13 cellular contexts compared by ENCODE assay signal in the genomic region with DNA sequence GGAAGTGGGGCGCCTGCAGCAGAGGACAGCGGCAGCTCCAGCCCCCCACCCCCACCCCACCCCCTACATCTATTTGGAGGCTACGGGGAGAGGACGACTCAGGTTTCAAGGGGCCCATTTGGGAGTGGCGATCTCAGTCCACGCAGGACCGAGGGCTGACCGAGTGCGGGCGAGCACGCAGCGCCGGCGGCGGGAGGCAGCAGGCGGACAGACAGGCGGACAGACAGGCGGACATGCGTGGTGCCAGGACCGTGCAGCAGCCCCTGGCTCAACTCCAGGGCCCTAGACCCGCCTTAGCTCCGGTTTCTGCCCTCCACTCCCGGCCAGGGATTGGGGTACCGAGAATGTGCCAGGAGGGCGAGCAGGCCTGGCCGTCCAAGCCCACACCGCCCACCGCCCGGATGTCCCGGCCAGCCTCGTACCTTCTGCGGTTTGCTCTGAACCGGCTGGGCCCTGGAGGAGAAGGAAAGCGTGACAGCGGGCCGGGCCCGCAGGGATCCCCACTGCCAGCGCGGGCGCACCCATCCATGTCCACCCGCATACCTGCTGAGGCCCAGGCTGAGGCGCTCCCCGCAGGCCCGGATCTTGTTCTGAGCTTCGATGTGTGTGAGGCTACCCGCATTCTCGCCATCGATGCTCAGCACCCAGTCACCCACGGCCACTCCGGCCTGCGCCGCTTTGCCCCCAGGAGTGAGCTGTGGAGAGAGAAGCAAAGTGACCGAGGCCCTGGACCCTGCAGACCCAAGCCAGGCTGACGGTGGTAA. TPM values are rescaled to one million over a fixed set of nuclear protein-coding genes. Genes with fewer than 3 reads are reported as not detected.
A peak's percentile ranks its signal among the peaks of the same experiment; 100 is the strongest.
DNase-seq lines count a peak whose midpoint lies in the region; ATAC-seq, FAIRE-seq and TF ChIP-seq lines count a peak whose summit lies in the region.
"Had no signal": no experiment of that assay in that cellular context is flagged by ENCODE, and none has a peak within 500 bp of the region (broad histone marks: within the 10 kb centered on the region; RNA-seq: fewer than 3 reads in every experiment).

No MANE protein-coding gene starts in this region.

- in situ Hi-C loops in IMR-90 (cut with MboI; ENCODE audit: low sequenced_read_pairs), result no loop called here

- H3K36me3 ChIP-seq in BLaER1 treated with 17β-estradiol and CSF1 and Interleukin-3, amounts not matched to agents 10 nM and 100 nM, result peaks cover 40 to 71% (median 57%) of the 10 kb centered on the region in 11 experiments
- H3K36me3 ChIP-seq in IMR-90 (ENCODE audit: control insufficient read depth, insufficient read depth, low read length) (peaks cover 79% of the 10 kb centered on the region), endothelial cell of umbilical vein (ENCODE audit: control insufficient read depth in 2 of 2, extremely low read depth in 1 of 2, insufficient read depth in 2 of 2, low read length in 2 of 2) (peaks cover 22 to 37% of the 10 kb centered on the region in 2 experiments), sigmoid colon (peaks cover 43 to 67% (median 56%) of the 10 kb centered on the region in 4 donors)

- H3K56ac ChIP-seq in IMR-90 (ENCODE audit: extremely low read depth, insufficient read depth, low read length), result no peak overlapping the region

- H4K91ac ChIP-seq in IMR-90 (ENCODE audit: insufficient read depth, low read depth, low read length), result no peak overlapping the region

- CTCF ChIA-PET in IMR-90 (lab: Yijun Ruan, JAX), result no interaction called here
- CTCF ChIA-PET in endothelial cell of umbilical vein (lab: Charles Lee), result interaction anchor here (0.7 to 5.3 kb wide), 7 partner anchors 10 to 87 kb away, joined by 3 to 58 read pairs (median 4); partner anchors contain the start of gene DDX41

- peak overlapping the region in 8 of 11 experiments; percentile 86 to 91 (median 90); a peak in 10 of 22 replicates for H3K9ac ChIP-seq in BLaER1 treated with 17β-estradiol and CSF1 and Interleukin-3, amounts not matched to agents 10 nM and 100 nM
- H3K9ac ChIP-seq in IMR-90 (ENCODE audit: low read depth, low read length), result no peak overlapping the region
- H3K9ac ChIP-seq in endothelial cell of umbilical vein (replicated peaks; ENCODE audit: extremely low read depth, insufficient read depth, low read length), result no peak overlapping the region

- H2BK20ac ChIP-seq in IMR-90 (ENCODE audit: low read depth, low read length), result no peak overlapping the region

- no peak for TF ChIP-seq EP300 in sigmoid colon (IDR thresholded peaks at IDR 0.05)

- peak overlapping the region in 10 of 11 experiments; percentile 35 to 100 (median 100); a peak in 15 of 22 replicates for H3K4me2 ChIP-seq in BLaER1 treated with 17β-estradiol and CSF1 and Interleukin-3, amounts not matched to agents 10 nM and 100 nM
- H3K4me2 ChIP-seq in IMR-90 (ENCODE audit: low read depth, low read length) (no peak overlapping the region), endothelial cell of umbilical vein (ENCODE audit: insufficient read depth, low read length) (no peak overlapping the region)

- H2AFZ ChIP-seq in IMR-90 (replicated peaks; ENCODE audit: low read length, poor library complexity), result no peak overlapping the region
- no peak overlapping the region for H2AFZ ChIP-seq in endothelial cell of umbilical vein (ENCODE audit: low read depth, low read length)

- H2BK15ac ChIP-seq in IMR-90 (ENCODE audit: low read depth, low read length), result no peak overlapping the region

- peaks cover 31 to 86% (median 60%) of the 10 kb centered on the region in 11 experiments for H4K20me1 ChIP-seq in BLaER1 treated with 17β-estradiol and CSF1 and Interleukin-3, amounts not matched to agents 10 nM and 100 nM
- H4K20me1 ChIP-seq in IMR-90 (ENCODE audit: insufficient read depth, low read length) (peaks cover 96% of the 10 kb centered on the region), endothelial cell of umbilical vein (replicated peaks; ENCODE audit: control insufficient read depth, extremely low read depth, insufficient read depth, low read length) (no peaks in the 10 kb centered on the region)

- no peak for TF ChIP-seq RAD21 in IMR-90 (IDR thresholded peaks at IDR 0.05; ENCODE audit: low read length)

- H3K4ac ChIP-seq in IMR-90 (ENCODE audit: low read depth, low read length), result no peak overlapping the region

- peaks cover 71 to 90% (median 84%) of the 10 kb centered on the region in 10 experiments for H3K4me1 ChIP-seq in BLaER1 treated with 17β-estradiol and CSF1 and Interleukin-3, amounts not matched to agents 10 nM and 100 nM
- H3K4me1 ChIP-seq in IMR-90 (ENCODE audit: control insufficient read depth, insufficient read depth, low read length) (peaks cover 25% of the 10 kb centered on the region), endothelial cell of umbilical vein (ENCODE audit: control insufficient read depth, extremely low read depth, insufficient read depth, low read length) (peaks cover 50% of the 10 kb centered on the region), sigmoid colon (peaks cover 0 to 95% (median 85%) of the 10 kb centered on the region in 4 donors)

- H3K27me3 ChIP-seq in BLaER1 treated with 17β-estradiol and CSF1 and Interleukin-3, amounts not matched to agents 10 nM and 100 nM, result no peaks in the 10 kb centered on the region
- H3K27me3 ChIP-seq in IMR-90 (ENCODE audit: control insufficient read depth, insufficient read depth, low read length) (no peaks in the 10 kb centered on the region), endothelial cell of umbilical vein (ENCODE audit: control insufficient read depth in 2 of 2, insufficient read depth in 2 of 2, low read length in 2 of 2) (no peaks in the 10 kb centered on the region), sigmoid colon (no peaks in the 10 kb centered on the region)

- H2AK9ac ChIP-seq in IMR-90 (replicated peaks; ENCODE audit: low read depth, low read length, poor library complexity), result peak overlapping the region; percentile 24

- H4K5ac ChIP-seq in IMR-90 (ENCODE audit: low read depth, low read length), result no peak overlapping the region

- H3K79me1 ChIP-seq in IMR-90 (ENCODE audit: low read depth in 1 of 2, low read length in 2 of 2), result peaks cover 34 to 80% of the 10 kb centered on the region in 2 experiments

- H3K14ac ChIP-seq in IMR-90 (replicated peaks; ENCODE audit: low read depth, low read length), result no peak overlapping the region

- no peak for FAIRE-seq in endothelial cell of umbilical vein (lab: Jason Lieb, UNC)

- H3K9me1 ChIP-seq in IMR-90 (ENCODE audit: insufficient read depth, low read length), result peaks cover 8% of the 10 kb centered on the region
- H3K9me1 ChIP-seq in endothelial cell of umbilical vein (replicated peaks; ENCODE audit: control insufficient read depth, extremely low read depth, insufficient read depth, low read length), result no peaks in the 10 kb centered on the region

- intact Hi-C loops in IMR-90 (cut with micrococcal nuclease), result no loop called here
- intact Hi-C loops in endothelial cell of umbilical vein (cut with micrococcal nuclease), result loop anchor here (1.0 to 10.0 kb wide), 3 partner anchors 9 to 957 kb away; partner anchors contain the start of genes N4BP3 and RNF44
- intact Hi-C loops in sigmoid colon (cut with DNase I), result no loop called here

- H2BK120ac ChIP-seq in IMR-90 (ENCODE audit: low read depth, low read length), result no peak overlapping the region

- no peak overlapping the region for H3K23ac ChIP-seq in IMR-90 (ENCODE audit: low read depth, low read length)

- dilution Hi-C loops in IMR-90 (cut with HindIII; ENCODE audit: low sequenced_read_pairs, unreplicated experiment) (no loop called here), endothelial cell of umbilical vein (cut with MboI; ENCODE audit: extremely low pct_ligation_motif_present, low sequenced_read_pairs) (no loop called here)

- WGBS in IMR-90 (ENCODE audit: extremely low coverage in 2 of 2, insufficient read length in 1 of 2), 2 experiments, result 92% methylated on average over 44 of the region's 54 CpGs; no CpG with 5 or more reads in 1 of the 2 experiments
- 92 to 94% methylated on average over 54 of the region's 54 CpGs for WGBS in sigmoid colon, 2 donors

- no peak for ATAC-seq in IMR-90 (ENCODE audit: low read depth)
- no peak for ATAC-seq in GM21529 (IDR thresholded peaks at IDR 0.05; ENCODE audit: unreplicated experiment)
- ATAC-seq in GM21515 (IDR thresholded peaks at IDR 0.05; ENCODE audit: unreplicated experiment), result no peak

- H2AK5ac ChIP-seq in IMR-90 (ENCODE audit: low read depth, low read length), result no peak overlapping the region

- peak overlapping the region in 9 of 11 experiments; percentile 84 to 93 (median 90); a peak in 17 of 22 replicates for H3K27ac ChIP-seq in BLaER1 treated with 17β-estradiol and CSF1 and Interleukin-3, amounts not matched to agents 10 nM and 100 nM
- no peak overlapping the region for H3K27ac ChIP-seq in IMR-90 (ENCODE audit: insufficient read depth, low read length)
- H3K27ac ChIP-seq in endothelial cell of umbilical vein (ENCODE audit: insufficient read depth, low read depth, low read length), result peak overlapping the region; percentile 93
- H3K27ac ChIP-seq in sigmoid colon, result peak overlapping the region; percentile 95 to 99 (median 97)
- H3K27ac ChIP-seq: lower lobe of right lung had no signal

- no peak overlapping the region for H2BK5ac ChIP-seq in IMR-90 (ENCODE audit: low read depth, low read length, poor library complexity, severe bottlenecking)

- H3K9me3 ChIP-seq in BLaER1 treated with 17β-estradiol and CSF1 and Interleukin-3, amounts not matched to agents 10 nM and 100 nM (replicated peaks in 1 of 11), result no peaks in the 10 kb centered on the region
- H3K9me3 ChIP-seq in IMR-90 (ENCODE audit: control insufficient read depth, insufficient read depth, low read length) (no peaks in the 10 kb centered on the region), endothelial cell of umbilical vein (replicated peaks; ENCODE audit: control insufficient read depth, insufficient read depth, low read length) (no peaks in the 10 kb centered on the region), sigmoid colon (no peaks in the 10 kb centered on the region)
- H3K9me3 ChIP-seq: lower lobe of right lung had no signal

- DNase-seq in IMR-90 (no peak), endothelial cell of umbilical vein (ENCODE audit: low read depth, low spot score) (no peak), sigmoid colon (no peak), activated gamma-delta T cell (lab: John Stamatoyannopoulos, UW) (no peak), NCI-H2196 (lab: John Stamatoyannopoulos, UW; ENCODE audit: unreplicated experiment) (no peak)
- DNase-seq: DMS79, dorsolateral prefrontal cortex, lower lobe of right lung, NCI-H187 treated with DMSO at 0.1 percent for 48 hours, T-helper 1 cell had no signal

- POLR2A ChIA-PET in IMR-90 (lab: Charles Lee; ENCODE audit: unreplicated experiment), result interaction anchor here (0.6 to 0.8 kb wide), 2 partner anchors 15 to 38 kb away, joined by 3 read pairs; no protein-coding TSS in a partner anchor
- POLR2A ChIA-PET in endothelial cell of umbilical vein (lab: Charles Lee), result interaction anchor here (1.4 kb wide), 1 partner anchor 14 kb away, joined by 3 read pairs; no protein-coding TSS in a partner anchor

- H3K18ac ChIP-seq in IMR-90 (ENCODE audit: low read depth, low read length), result no peak overlapping the region

- no peak overlapping the region for H4K8ac ChIP-seq in IMR-90 (ENCODE audit: low read depth in 2 of 2, low read length in 2 of 2)

- H3K79me2 ChIP-seq in endothelial cell of umbilical vein (ENCODE audit: control insufficient read depth, insufficient read depth, low read length), result peaks cover 48% of the 10 kb centered on the region

- TF ChIP-seq POLR2A in IMR-90 (IDR thresholded peaks at IDR 0.05; ENCODE audit: low read depth, low read length), result no peak
- TF ChIP-seq POLR2A in endothelial cell of umbilical vein (IDR thresholded peaks at IDR 0.05; ENCODE audit: low read depth, low read length), result no peak
- TF ChIP-seq POLR2A in sigmoid colon (IDR thresholded peaks at IDR 0.05), result no peak

- TF ChIP-seq CTCF in IMR-90 (conservative IDR thresholded peaks at IDR 0.05; ENCODE audit: low read depth, low read length) (no peak), endothelial cell of umbilical vein (IDR thresholded peaks at IDR 0.05; ENCODE audit: extremely low read depth in 1 of 2, insufficient read depth in 1 of 2, low read depth in 1 of 2, low read length in 2 of 2) (no peak), sigmoid colon (IDR thresholded peaks at IDR 0.05) (no peak)

- H3K4me3 ChIP-seq in BLaER1 treated with 17β-estradiol and CSF1 and Interleukin-3, amounts not matched to agents 10 nM and 100 nM, result no peak overlapping the region
- H3K4me3 ChIP-seq in IMR-90 (ENCODE audit: insufficient read depth, low read depth, low read length) (no peak overlapping the region), endothelial cell of umbilical vein (replicated peaks in 1 of 3; ENCODE audit: insufficient read depth in 1 of 3, low read depth in 1 of 3, low read length in 3 of 3) (no peak overlapping the region), sigmoid colon (peak overlapping the region in 3 of 4 donors; percentile 66 to 92 (median 81))
- H3K4me3 ChIP-seq: dorsolateral prefrontal cortex, lower lobe of right lung had no signal

- BruUV-seq in IMR-90 (replicated peaks; lab: Mats Ljungman, UMichigan), result no TSS peak
- BruUV-seq in endothelial cell of umbilical vein (replicated peaks; lab: Mats Ljungman, UMichigan), result no TSS peak

RNA-seq across cellular contexts. Expression of gene PDLIM7, which starts 5.2 kb away (rescaled TPM):
- total RNA-seq in IMR-90 (2012; rRNA removed), result 70.4 and 72.5 TPM in 2 replicates
- polyA plus RNA-seq in IMR-90 (2012; rRNA removed), result 534 and 574 TPM in 2 replicates
- 252 and 588 TPM in 2 replicates for polyA plus RNA-seq in IMR-90 (2012; cell fraction: cytosol; rRNA removed)
- 1,535 and 3,107 TPM in 2 replicates for polyA plus RNA-seq in IMR-90 (2012; cell fraction: nucleus; rRNA removed; ENCODE audit: low replicate concordance)
- total RNA-seq in endothelial cell of umbilical vein, result 318 and 371 TPM in 2 replicates
- 314 and 418 TPM in 2 replicates for polyA plus RNA-seq in endothelial cell of umbilical vein
- 181 and 257 TPM in 2 replicates for polyA plus RNA-seq in endothelial cell of umbilical vein (2011; cell fraction: cytosol; rRNA removed)
- polyA plus RNA-seq in endothelial cell of umbilical vein (2011; cell fraction: nucleus; rRNA removed), result 815 and 843 TPM in 2 replicates
- polyA plus RNA-seq in endothelial cell of umbilical vein (2012), result 179 and 248 TPM in 2 replicates
- polyA minus RNA-seq in endothelial cell of umbilical vein, result 120 and 143 TPM in 2 replicates
- 25.4 TPM for polyA minus RNA-seq in endothelial cell of umbilical vein (2011; cell fraction: cytosol; rRNA and poly(A)+ RNA removed)
- 136 and 281 TPM in 2 replicates for polyA minus RNA-seq in endothelial cell of umbilical vein (2011; cell fraction: nucleus; rRNA and poly(A)+ RNA removed)
- 100 to 1,000 TPM; 274 to 923 (median 482) TPM for total RNA-seq in sigmoid colon
- 10 to 100 TPM in 2 of 3 donors, 1 to 10 TPM in 1; 7.2 to 58.5 (median 14.4) TPM for polyA plus RNA-seq in sigmoid colon

RNA-seq across cellular contexts. Expression of gene DOK3, which starts 17.5 kb away (rescaled TPM):
- 0.54 and 0.56 TPM in 2 replicates for total RNA-seq in IMR-90 (2012; rRNA removed)
- 3.6 and 3.9 TPM in 2 replicates for polyA plus RNA-seq in IMR-90 (2012; rRNA removed)
- 0.49 and 1.3 TPM in 2 replicates for polyA plus RNA-seq in IMR-90 (2012; cell fraction: cytosol; rRNA removed)
- 20.3 and 32.4 TPM in 2 replicates for polyA plus RNA-seq in IMR-90 (2012; cell fraction: nucleus; rRNA removed; ENCODE audit: low replicate concordance)
- total RNA-seq in endothelial cell of umbilical vein, result 5.3 and 8.1 TPM in 2 replicates
- polyA plus RNA-seq in endothelial cell of umbilical vein, result 4.8 and 5.1 TPM in 2 replicates
- polyA plus RNA-seq in endothelial cell of umbilical vein (2011; cell fraction: cytosol; rRNA removed), result 1.5 and 2.4 TPM in 2 replicates
- polyA plus RNA-seq in endothelial cell of umbilical vein (2011; cell fraction: nucleus; rRNA removed), result 14.5 and 14.8 TPM in 2 replicates
- 1.1 and 1.5 TPM in 2 replicates for polyA plus RNA-seq in endothelial cell of umbilical vein (2012)
- 3.6 and 5.2 TPM in 2 replicates for polyA minus RNA-seq in endothelial cell of umbilical vein
- not detected for polyA minus RNA-seq in endothelial cell of umbilical vein (2011; cell fraction: cytosol; rRNA and poly(A)+ RNA removed)
- polyA minus RNA-seq in endothelial cell of umbilical vein (2011; cell fraction: nucleus; rRNA and poly(A)+ RNA removed), result 6.3 TPM in 2 replicates
- total RNA-seq in sigmoid colon, result 1 to 10 TPM; 4.6 to 8.0 (median 6.5) TPM
- polyA plus RNA-seq in sigmoid colon, result 10 to 100 TPM in 1 of 3 donors, 1 to 10 TPM in 2; 3.0 to 20.2 (median 7.2) TPM

RNA-seq across cellular contexts. Expression of gene DBN1, which starts 18.7 kb away (rescaled TPM):
- total RNA-seq in IMR-90 (2012; rRNA removed) (122 and 212 TPM in 2 replicates), endothelial cell of umbilical vein (310 and 336 TPM in 2 replicates), sigmoid colon (10 to 100 TPM; 54.8 to 100.0 (median 82.3) TPM)
- polyA plus RNA-seq in IMR-90 (2012; rRNA removed) (187 and 235 TPM in 2 replicates), endothelial cell of umbilical vein (198 and 267 TPM in 2 replicates), sigmoid colon (10 to 100 TPM in 2 of 3 donors, 1 to 10 TPM in 1; 6.0 to 22.2 (median 16.9) TPM)
- 150 and 193 TPM in 2 replicates for polyA plus RNA-seq in IMR-90 (2012; cell fraction: cytosol; rRNA removed)
- polyA plus RNA-seq in IMR-90 (2012; cell fraction: nucleus; rRNA removed; ENCODE audit: low replicate concordance), result 786 and 1,481 TPM in 2 replicates
- 95.2 and 108 TPM in 2 replicates for polyA plus RNA-seq in endothelial cell of umbilical vein (2011; cell fraction: cytosol; rRNA removed)
- polyA plus RNA-seq in endothelial cell of umbilical vein (2011; cell fraction: nucleus; rRNA removed), result 848 and 1,132 TPM in 2 replicates
- polyA plus RNA-seq in endothelial cell of umbilical vein (2012), result 185 and 211 TPM in 2 replicates
- 158 and 165 TPM in 2 replicates for polyA minus RNA-seq in endothelial cell of umbilical vein
- polyA minus RNA-seq in endothelial cell of umbilical vein (2011; cell fraction: cytosol; rRNA and poly(A)+ RNA removed), result 9.4 TPM
- 135 and 363 TPM in 2 replicates for polyA minus RNA-seq in endothelial cell of umbilical vein (2011; cell fraction: nucleus; rRNA and poly(A)+ RNA removed)

RNA-seq across cellular contexts. Expression of gene DDX41, which starts 24.6 kb away (rescaled TPM):
- total RNA-seq in IMR-90 (2012; rRNA removed) (130 and 141 TPM in 2 replicates), endothelial cell of umbilical vein (86.4 and 103 TPM in 2 replicates), sigmoid colon (10 to 100 TPM; 47.8 to 55.1 (median 51.6) TPM)
- polyA plus RNA-seq in IMR-90 (2012; rRNA removed) (160 and 170 TPM in 2 replicates), endothelial cell of umbilical vein (118 and 127 TPM in 2 replicates), sigmoid colon (10 to 100 TPM; 69.7 to 78.4 (median 72.6) TPM)
- polyA plus RNA-seq in IMR-90 (2012; cell fraction: cytosol; rRNA removed), result 124 and 130 TPM in 2 replicates
- 358 and 582 TPM in 2 replicates for polyA plus RNA-seq in IMR-90 (2012; cell fraction: nucleus; rRNA removed; ENCODE audit: low replicate concordance)
- 130 and 134 TPM in 2 replicates for polyA plus RNA-seq in endothelial cell of umbilical vein (2011; cell fraction: cytosol; rRNA removed)
- polyA plus RNA-seq in endothelial cell of umbilical vein (2011; cell fraction: nucleus; rRNA removed), result 298 and 329 TPM in 2 replicates
- polyA plus RNA-seq in endothelial cell of umbilical vein (2012), result 68.8 and 73.0 TPM in 2 replicates
- 89.2 and 94.8 TPM in 2 replicates for polyA minus RNA-seq in endothelial cell of umbilical vein
- polyA minus RNA-seq in endothelial cell of umbilical vein (2011; cell fraction: cytosol; rRNA and poly(A)+ RNA removed), result 94.3 TPM
- 57.6 and 60.5 TPM in 2 replicates for polyA minus RNA-seq in endothelial cell of umbilical vein (2011; cell fraction: nucleus; rRNA and poly(A)+ RNA removed)

RNA-seq across cellular contexts. Expression of gene PRR7, which starts 45.6 kb away (rescaled TPM):
- total RNA-seq in IMR-90 (2012; rRNA removed) (1.1 TPM in 2 replicates), endothelial cell of umbilical vein (5.7 and 6.5 TPM in 2 replicates), sigmoid colon (1 to 10 TPM in 3 of 4 donors, under 1 TPM in 1; 0.82 to 2.5 (median 1.7) TPM)
- polyA plus RNA-seq in IMR-90 (2012; rRNA removed) (10.1 and 13.6 TPM in 2 replicates), endothelial cell of umbilical vein (6.6 and 10.5 TPM in 2 replicates), sigmoid colon (1 to 10 TPM in 1 of 3 donors, not detected in 2; 3.7 TPM)
- polyA plus RNA-seq in IMR-90 (2012; cell fraction: cytosol; rRNA removed), result 11.9 and 36.3 TPM in 2 replicates
- polyA plus RNA-seq in IMR-90 (2012; cell fraction: nucleus; rRNA removed; ENCODE audit: low replicate concordance), result 12.9 and 42.6 TPM in 2 replicates
- 1.9 and 4.7 TPM in 2 replicates for polyA plus RNA-seq in endothelial cell of umbilical vein (2011; cell fraction: cytosol; rRNA removed)
- polyA plus RNA-seq in endothelial cell of umbilical vein (2011; cell fraction: nucleus; rRNA removed), result 1.9 and 2.6 TPM in 2 replicates
- polyA plus RNA-seq in endothelial cell of umbilical vein (2012), result 2.6 and 4.7 TPM in 2 replicates
- 0.38 and 0.63 TPM in 2 replicates for polyA minus RNA-seq in endothelial cell of umbilical vein
- polyA minus RNA-seq in endothelial cell of umbilical vein (2011; cell fraction: cytosol; rRNA and poly(A)+ RNA removed), result 6.8 TPM
- polyA minus RNA-seq in endothelial cell of umbilical vein (2011; cell fraction: nucleus; rRNA and poly(A)+ RNA removed), result 0.53 and 1.8 TPM in 2 replicates

Comparison
In these comparisons a context has a peak if more than half of its experiments do, and no peak if none do; other contexts are left out.
1. H3K4me2 ChIP-seq: peak in BLaER1 treated with 17β-estradiol and CSF1 and Interleukin-3, amounts not matched to agents 10 nM and 100 nM (10 of 11); none in IMR-90 (single experiment) and endothelial cell of umbilical vein (single experiment).
2. H3K4me3 ChIP-seq: peak in sigmoid colon (3 of 4); none in BLaER1 treated with 17β-estradiol and CSF1 and Interleukin-3, amounts not matched to agents 10 nM and 100 nM (0 of 10), IMR-90 (single experiment) and endothelial cell of umbilical vein (0 of 3).
3. H3K9ac ChIP-seq: peak in BLaER1 treated with 17β-estradiol and CSF1 and Interleukin-3, amounts not matched to agents 10 nM and 100 nM (8 of 11); none in IMR-90 (single experiment) and endothelial cell of umbilical vein (single experiment).